ENCODE assay signal across 1 cellular context in the genomic region with DNA sequence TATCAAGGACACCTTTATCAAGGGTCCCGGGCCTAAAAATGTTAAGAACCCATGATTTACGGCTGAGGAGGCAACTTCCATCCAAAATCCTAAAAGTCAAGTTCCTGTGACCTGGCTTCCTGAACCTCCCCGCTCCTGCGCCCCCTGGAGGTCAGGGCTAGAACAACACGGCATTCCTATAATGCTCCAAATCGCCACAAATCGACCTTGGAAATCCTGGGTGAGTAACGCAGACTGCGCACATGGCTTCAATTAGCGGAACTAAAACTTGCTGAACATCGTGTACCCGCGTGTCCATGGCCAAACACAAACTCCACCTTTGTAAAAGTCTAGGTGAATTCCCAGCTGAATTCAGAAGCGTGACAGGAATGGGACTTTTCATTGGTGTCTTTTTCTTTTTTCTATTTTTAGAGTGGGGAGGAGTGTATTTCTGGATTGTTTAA.
TF ChIP-seq lines count a peak whose summit lies in the region.

No MANE protein-coding gene starts in this region.

TF ChIP-seq in A549, 52 proteins besides CTCF, POLR2A, EP300 and RAD21 (continued from another document):
- TF ChIP-seq, protein P1, sequence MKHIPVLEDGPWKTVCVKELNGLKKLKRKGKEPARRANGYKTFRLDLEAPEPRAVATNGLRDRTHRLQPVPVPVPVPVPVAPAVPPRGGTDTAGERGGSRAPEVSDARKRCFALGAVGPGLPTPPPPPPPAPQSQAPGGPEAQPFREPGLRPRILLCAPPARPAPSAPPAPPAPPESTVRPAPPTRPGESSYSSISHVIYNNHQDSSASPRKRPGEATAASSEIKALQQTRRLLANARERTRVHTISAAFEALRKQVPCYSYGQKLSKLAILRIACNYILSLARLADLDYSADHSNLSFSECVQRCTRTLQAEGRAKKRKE (CRISPR knock-in tag; IDR thresholded peaks at IDR 0.05; ENCODE audit: low read depth), result peak; percentile 76
- TF ChIP-seq TP53 (CRISPR knock-in tag; IDR thresholded peaks at IDR 0.05) (0 out of 2 replicates have a peak, but pooled peaks have one; percentile 35), FOSB (CRISPR knock-in tag; IDR thresholded peaks at IDR 0.05) (peak; percentile 72; the same call in 1 of the 2 replicates), KDM1A (IDR thresholded peaks at IDR 0.05; ENCODE audit: low read depth) (no peak), ZNF302 (CRISPR knock-in tag; IDR thresholded peaks at IDR 0.05) (0 out of 2 replicates have a peak, but pooled peaks have one; percentile 56), SMC3 (IDR thresholded peaks at IDR 0.05) (peak; percentile 73), MYC (IDR thresholded peaks at IDR 0.05; ENCODE audit: borderline replicate concordance, low read length) (peak; percentile 95), HOXB5 (CRISPR knock-in tag; IDR thresholded peaks at IDR 0.05) (peak; percentile 45; the same call in 1 of the 2 replicates), KDM5A (IDR thresholded peaks at IDR 0.05) (no peak), MAFK (IDR thresholded peaks at IDR 0.05; ENCODE audit: partially characterized antibody) (no peak), EHMT2 (IDR thresholded peaks at IDR 0.05; ENCODE audit: low read depth) (no peak), MAX (IDR thresholded peaks at IDR 0.05) (peak; percentile 95), MAZ (IDR thresholded peaks at IDR 0.05; ENCODE audit: borderline replicate concordance, low read depth, low read length) (0 out of 2 replicates have a peak, but pooled peaks have one; percentile 70), HOXA7 (CRISPR knock-in tag; IDR thresholded peaks at IDR 0.05) (peak; percentile 86; the same call in 1 of the 2 replicates)
